Comparison of ENCODE assay signal across 19 cellular contexts in genomic region chr12:32478858-32479257, GRCh38.
A peak's percentile ranks its signal among the peaks of the same experiment; 100 is the strongest.
DNase-seq lines count a peak whose midpoint lies in the region; ATAC-seq and TF ChIP-seq lines count a peak whose summit lies in the region.
"Had no signal": no experiment of that assay in that cellular context is flagged by ENCODE, and none has a peak within 500 bp of the region (broad histone marks: within the 10 kb centered on the region; RNA-seq: fewer than 3 reads in every experiment).

No MANE protein-coding gene starts in this region.

- no peaks in the 10 kb centered on the region for H3K36me3 ChIP-seq in hepatocyte (replicated peaks; ENCODE audit: insufficient read depth, low read depth)
- H3K36me3 ChIP-seq in transverse colon, result no peaks in the 10 kb centered on the region
- H3K36me3 ChIP-seq in HAP-1 (replicated peaks), result no peaks in the 10 kb centered on the region
- H3K36me3 ChIP-seq: thoracic aorta had no signal

- ATAC-seq in HG03571 (IDR thresholded peaks at IDR 0.05; ENCODE audit: unreplicated experiment), result peak; percentile 59
- ATAC-seq: activated CD4-positive, CD25-positive, alpha-beta regulatory T cell treated with anti-CD3 and anti-CD28 coated beads, Interleukin-2, amount 50 U/mL, for 24 hours; Right ventricle myocardium inferior; T-helper 17 cell had no signal

- H3K4me2 ChIP-seq in hepatocyte, result peak overlapping the region; percentile 51

- no peaks in the 10 kb centered on the region for H3K4me1 ChIP-seq in hepatocyte (ENCODE audit: insufficient read depth)
- H3K4me1 ChIP-seq in transverse colon, result peaks cover 0 to 20% (median 7%) of the 10 kb centered on the region in 4 donors
- H3K4me1 ChIP-seq in HAP-1, result no peaks in the 10 kb centered on the region

- H3K27me3 ChIP-seq in hepatocyte (no peaks in the 10 kb centered on the region), transverse colon (no peaks in the 10 kb centered on the region), HAP-1 (ENCODE audit: low read depth) (no peaks in the 10 kb centered on the region)

- no peak overlapping the region for H2AFZ ChIP-seq in hepatocyte

- in situ Hi-C loops in transverse colon (cut with MboI; ENCODE audit: low pct_ligation_motif_present in 1 of 4, low pct_unique_long_range_greater_than_20kb in 1 of 4, low sequenced_read_pairs in 3 of 4) (loop anchor here in 1 of 4 donors (25.0 kb wide), 1 partner anchor 108 kb away; no protein-coding TSS in a partner anchor), HAP-1 (cut with MboI; ENCODE audit: low sequenced_read_pairs) (no loop called here)

- H3K4me3 ChIP-seq in hepatocyte (no peak overlapping the region), transverse colon (no peak overlapping the region), HAP-1 (no peak overlapping the region)
- H3K4me3 ChIP-seq: thoracic aorta had no signal

- no peak for TF ChIP-seq EP300 in transverse colon (IDR thresholded peaks at IDR 0.05; ENCODE audit: low read depth)

- peaks cover 26% of the 10 kb centered on the region for H3K79me2 ChIP-seq in hepatocyte

- no peaks in the 10 kb centered on the region for H3K9me2 ChIP-seq in hepatocyte (replicated peaks; ENCODE audit: insufficient read depth)

- POLR2A ChIA-PET in RWPE1 (lab: Yijun Ruan, JAX; ENCODE audit: low non-redundant PET), result no interaction called here

- H3K27ac ChIP-seq in hepatocyte, result peak overlapping the region; percentile 41
- H3K27ac ChIP-seq in transverse colon, result peak overlapping the region; percentile 20 to 44 (median 30)
- H3K27ac ChIP-seq in caudate nucleus (ENCODE audit: low read depth, low read length), result no peak overlapping the region
- H3K27ac ChIP-seq in RWPE1, result no peak overlapping the region
- H3K27ac ChIP-seq: thoracic aorta had no signal

- H4K20me1 ChIP-seq in hepatocyte (ENCODE audit: insufficient read depth, poor library complexity, severe bottlenecking), result no peaks in the 10 kb centered on the region

- TF ChIP-seq CTCF in hepatocyte (IDR thresholded peaks at IDR 0.05; ENCODE audit: poor library complexity) (no peak), transverse colon (IDR thresholded peaks at IDR 0.05) (no peak), RWPE1 (conservative IDR thresholded peaks at IDR 0.05; ENCODE audit: low read depth) (no peak)

- WGBS in hepatocyte (ENCODE audit: low lambda C conversion rate, missing lambda C conversion rate), result 39% methylated on average over 3 of the region's 3 CpGs
- 37 to 67% methylated on average over 2 to 3 of the region's 3 CpGs for WGBS in transverse colon (ENCODE audit: low coverage in 1 of 2), 2 donors

- DNase-seq in DMS53 (lab: John Stamatoyannopoulos, UW), result peak; percentile 35
- no peak for DNase-seq in DMS53 treated with DMSO at 0.1 percent for 48 hours (lab: John Stamatoyannopoulos, UW; ENCODE audit: unreplicated experiment)
- no peak for DNase-seq in hepatocyte (ENCODE audit: low spot score)
- no peak for DNase-seq in transverse colon
- DNase-seq in HAP-1 (ENCODE audit: low spot score in 2 of 2), result no peak
- DNase-seq in caudate nucleus (lab: John Stamatoyannopoulos, UW), result no peak
- DNase-seq in RWPE1 (ENCODE audit: low spot score), result no peak
- DNase-seq: 8988T; activated CD8-positive, alpha-beta memory T cell treated with anti-CD3 and anti-CD28 coated beads, Interleukin-2, amount 50 U/mL, for 48 hours; activated naive CD4-positive, alpha-beta T cell treated with Interleukin-2 at 50 U/mL for 16 hours; head of caudate nucleus; NCI-H2029; NCI-H526 treated with DMSO at 0.1 percent for 48 hours; stimulated activated CD4-positive, alpha-beta T cell treated with anti-CD3 and anti-CD28 coated beads, Interleukin-4, amount 100 ng/mL, for 4 hours; T-helper 17 cell had no signal

- H3K9me3 ChIP-seq in hepatocyte (ENCODE audit: low read depth), result no peaks in the 10 kb centered on the region
- H3K9me3 ChIP-seq in transverse colon, result no peaks in the 10 kb centered on the region
- no peaks in the 10 kb centered on the region for H3K9me3 ChIP-seq in HAP-1
- H3K9me3 ChIP-seq: thoracic aorta had no signal

- no peak for TF ChIP-seq POLR2A in transverse colon (IDR thresholded peaks at IDR 0.05)

- CTCF ChIA-PET in RWPE1 (lab: Yijun Ruan, JAX), result interaction anchor here (0.6 kb wide), 1 partner anchor 179 kb away, joined by 3 read pairs; no protein-coding TSS in a partner anchor

- intact Hi-C loops in transverse colon (cut with DNase I; ENCODE audit: low total_unique reads), result no loop called here

Comparison
In these comparisons a context has a peak if more than half of its experiments do, and no peak if none do; other contexts are left out.
1. H3K27ac ChIP-seq: peak in hepatocyte (single experiment) and transverse colon (4 of 4); none in caudate nucleus (single experiment) and RWPE1 (single experiment).